Comparison of ENCODE assay signal across 22 cellular contexts in genomic region chr7:20314216-20314615, GRCh38.
"Had no signal": no experiment of that assay in that cellular context is flagged by ENCODE, and none has a peak within 500 bp of the region (broad histone marks: within the 10 kb centered on the region; RNA-seq: fewer than 3 reads in every experiment).

No MANE protein-coding gene starts in this region.

- H3K4me1 ChIP-seq: breast epithelium had no signal

- H2AFZ ChIP-seq: PC-9 had no signal

- DNase-seq: activated CD4-positive, alpha-beta T cell treated with anti-CD3 and anti-CD28 coated beads, Interleukin-2, amount 10 ng/mL, durations not matched to agents 24 days and 14 days; activated CD4-positive, alpha-beta T cell treated with anti-CD3 and anti-CD28 coated beads, Interleukin-2, amount 50 U/mL, for 48 hours; activated CD4-positive, CD25-positive, alpha-beta regulatory T cell treated with anti-CD3 and anti-CD28 coated beads, Interleukin-2, amount 50 U/mL, for 72 hours; activated CD8-positive, alpha-beta memory T cell treated with anti-CD3 and anti-CD28 coated beads, Interleukin-2, amount 10 ng/mL, durations not matched to agents 7 days and 5 days; activated effector memory CD4-positive, alpha-beta T cell treated with Interleukin-2 at 50 U/mL for 16 hours; activated naive CD4-positive, alpha-beta T cell; activated T-cell treated with anti-CD3 and anti-CD28 coated beads, Interleukin-2, amount 50 U/mL, for 24 hours; aorta; caudate nucleus; KG1; NCI-H1105 treated with DMSO at 0.1 percent for 48 hours; NCI-H146; NCI-H187 treated with DMSO at 0.1 percent for 48 hours; NCI-H2081 treated with DMSO at 0.1 percent for 48 hours; NCI-H345; NCI-H510A; NCI-H69; PC-9; SHP77 treated with DMSO at 0.1 percent for 48 hours; T-helper 17 cell; T-helper 9 cell had no signal

- H3K4me2 ChIP-seq: PC-9 had no signal

- H3K9me3 ChIP-seq: breast epithelium had no signal

- H3K27me3 ChIP-seq: breast epithelium had no signal

- H3K27ac ChIP-seq: breast epithelium, PC-9 had no signal

- H3K4me3 ChIP-seq: breast epithelium, PC-9 had no signal

- H3K36me3 ChIP-seq: breast epithelium had no signal
